In genomic region chr2:38146302-38146916, GRCh38 we compare ENCODE assay signal across 8 cellular contexts.
DNase-seq lines count a peak whose midpoint lies in the region; ATAC-seq and TF ChIP-seq lines count a peak whose summit lies in the region.

No MANE protein-coding gene starts in this region.

- peak; percentile 22 for ATAC-seq in GM18520 (IDR thresholded peaks at IDR 0.05; ENCODE audit: unreplicated experiment)
- peak; percentile 68 for ATAC-seq in HG02571 (IDR thresholded peaks at IDR 0.05; ENCODE audit: unreplicated experiment)
- ATAC-seq in omental fat pad (ENCODE audit: low FRiP score), result peak; percentile 47

- no peaks in the 10 kb centered on the region for H3K36me3 ChIP-seq in NT2/D1 (ENCODE audit: insufficient read depth, insufficient read length, low read length)

- H3K4me1 ChIP-seq in NT2/D1 (ENCODE audit: insufficient read depth, insufficient read length), result no peaks in the 10 kb centered on the region

- H3K9ac ChIP-seq in NT2/D1 (ENCODE audit: insufficient read length, low read depth), result no peak overlapping the region

- H3K9me3 ChIP-seq in NT2/D1 (ENCODE audit: insufficient read depth, low read length), result peaks cover 34% of the 10 kb centered on the region

- no peak for TF ChIP-seq CTCF in omental fat pad (IDR thresholded peaks at IDR 0.05)

- no peaks in the 10 kb centered on the region for H3K27me3 ChIP-seq in NT2/D1 (ENCODE audit: insufficient read depth, insufficient read length)

- H3K4me3 ChIP-seq in NT2/D1 (ENCODE audit: insufficient read length, low read depth), result no peak overlapping the region

- peak; percentile 28 for DNase-seq in NT2/D1 (ENCODE audit: low read depth, low spot score)
- DNase-seq in epidermal melanocyte (ENCODE audit: insufficient read length, low spot score), result peak; percentile 29
- no peak for DNase-seq in omental fat pad (ENCODE audit: low spot score)
- no peak for DNase-seq in NCI-H2196 (lab: John Stamatoyannopoulos, UW; ENCODE audit: unreplicated experiment)
- DNase-seq in stimulated activated naive CD4-positive, alpha-beta T cell (lab: John Stamatoyannopoulos, UW), result no peak
- DNase-seq in activated naive CD4-positive, alpha-beta T cell treated with Interleukin-2 at 50 U/mL for 16 hours, result no peak

Comparison
In these comparisons a context has a peak if more than half of its experiments do, and no peak if none do; other contexts are left out.
1. DNase-seq: peak in NT2/D1 (single experiment) and epidermal melanocyte (single experiment); none in omental fat pad (single experiment), NCI-H2196 (single experiment), stimulated activated naive CD4-positive, alpha-beta T cell (0 of 6) and activated naive CD4-positive, alpha-beta T cell treated with Interleukin-2 at 50 U/mL for 16 hours (single experiment).
2. Peak in every context shown above with its lines, with median percentiles within 50 percentile points of each other: ATAC-seq.